13 cellular contexts compared by ENCODE assay signal in genomic region chr3:128813003-128813564, GRCh38.
DNase-seq lines count a peak whose midpoint lies in the region; ATAC-seq, FAIRE-seq and TF ChIP-seq lines count a peak whose summit lies in the region.
"Had no signal": no experiment of that assay in that cellular context is flagged by ENCODE, and none has a peak within 500 bp of the region (broad histone marks: within the 10 kb centered on the region; RNA-seq: fewer than 3 reads in every experiment).

No MANE protein-coding gene starts in this region.

- no peaks in the 10 kb centered on the region for H3K4me1 ChIP-seq in right lobe of liver
- H3K4me1 ChIP-seq in HepG2 (ENCODE audit: insufficient read depth, low read length): no peaks in the 10 kb centered on the region
- H3K4me1 ChIP-seq in trophoblast cell (ENCODE audit: control insufficient read depth in 1 of 2, insufficient read depth in 2 of 2, low read length in 2 of 2): no peaks in the 10 kb centered on the region
- H3K4me1 ChIP-seq: BE2C had no signal

- no peak overlapping the region for H2BK5ac ChIP-seq in trophoblast cell (ENCODE audit: low read depth, low read length, poor library complexity)

- peak; percentile 45 to 65 (median 51) for ATAC-seq in right lobe of liver
- ATAC-seq in HepG2: no peak
- no peak for ATAC-seq in GM21367 (IDR thresholded peaks at IDR 0.05; ENCODE audit: unreplicated experiment)
- ATAC-seq: Panc1 had no signal

- POLR2A ChIA-PET in HepG2 (lab: Yijun Ruan, JAX): no interaction called here

- CTCF ChIA-PET in HepG2 (lab: Yijun Ruan, JAX; ENCODE audit: low intra/inter-chr PET ratio, low total read pairs): no interaction called here

- FAIRE-seq in HepG2 (lab: Jason Lieb, UNC): no peak
- FAIRE-seq: frontal cortex had no signal

- in situ Hi-C loops in HepG2 (cut with HindIII; ENCODE audit: extremely low pct_ligation_motif_present, low pct_unique_long_range_greater_than_20kb): no loop called here

- DNase-seq in right lobe of liver (no peak), HepG2 (ENCODE audit: low spot score) (no peak), trophoblast cell (no peak), mesenteric fat pad (ENCODE audit: low spot score) (no peak), foreskin fibroblast (no peak)
- DNase-seq: activated naive CD8-positive, alpha-beta T cell treated with anti-CD3 and anti-CD28 coated beads, Interleukin-2, amount 10 ng/mL, durations not matched to agents 7 days and 5 days; BE2C; NCI-H1048; NCI-H748 treated with DMSO at 0.1 percent for 48 hours had no signal

- no peak overlapping the region for H4K12ac ChIP-seq in trophoblast cell (ENCODE audit: low read depth, low read length)

- H2BK12ac ChIP-seq in trophoblast cell (ENCODE audit: low read length): no peak overlapping the region

- H3K18ac ChIP-seq in trophoblast cell (ENCODE audit: low read length): no peak overlapping the region

- H3K4me2 ChIP-seq in HepG2 (ENCODE audit: low read depth, low read length): no peak overlapping the region
- H3K4me2 ChIP-seq in trophoblast cell (ENCODE audit: low read length): no peak overlapping the region

- no peaks in the 10 kb centered on the region for H3K79me1 ChIP-seq in trophoblast cell (ENCODE audit: low read length)

- TF ChIP-seq POLR2A in right lobe of liver (IDR thresholded peaks at IDR 0.05) (no peak), HepG2 (IDR thresholded peaks at IDR 0.05; ENCODE audit: insufficient read depth in 1 of 2, low read depth in 2 of 2, low read length in 2 of 2) (no peak)

- TF ChIP-seq EP300 in HepG2 (IDR thresholded peaks at IDR 0.05; ENCODE audit: low read depth in 2 of 2, low read length in 2 of 2) (no peak), HepG2 (CRISPR knock-in tag; IDR thresholded peaks at IDR 0.05; ENCODE audit: borderline replicate concordance) (no peak)

- no peak overlapping the region for H2AK5ac ChIP-seq in trophoblast cell (ENCODE audit: low read length)

- H3K79me2 ChIP-seq in HepG2 (ENCODE audit: insufficient read depth, low read length) (no peaks in the 10 kb centered on the region), trophoblast cell (ENCODE audit: control insufficient read depth, insufficient read depth, low read length, poor library complexity) (no peaks in the 10 kb centered on the region)

- TF ChIP-seq RAD21 in HepG2 (CRISPR knock-in tag; IDR thresholded peaks at IDR 0.05): no peak

- no peak overlapping the region for H2BK120ac ChIP-seq in trophoblast cell (ENCODE audit: insufficient read depth, low read length, poor library complexity)

- H3K9me3 Mint-ChIP-seq in dendritic cell treated with granulocyte-macrophage colony-stimulating factor and Interleukin-4, amounts not matched to agents 40 ng/mL and 50 ng/mL, for 4 days: peaks cover under 1% of the 10 kb centered on the region
- H3K9me3 Mint-ChIP-seq: activated naive CD8-positive, alpha-beta T cell treated with anti-CD3 and anti-CD28 coated beads, Interleukin-2, amount 10 ng/mL, durations not matched to agents 7 days and 5 days had no signal

- WGBS in right lobe of liver (ENCODE audit: insufficient coverage, low coverage, low lambda C conversion rate, missing lambda C conversion rate): 55% methylated on average over 5 of the region's 8 CpGs
- 96% methylated on average over 8 of the region's 8 CpGs for WGBS in HepG2 (ENCODE audit: low lambda C conversion rate)
- no CpG with 5 or more reads among the region's 8 CpGs for WGBS in trophoblast cell (ENCODE audit: extremely low coverage, insufficient coverage, insufficient read length)

- H4K8ac ChIP-seq in trophoblast cell (ENCODE audit: low read depth, low read length): no peak overlapping the region

- H3K4me3 ChIP-seq in right lobe of liver (no peak overlapping the region), HepG2 (replicated peaks in 1 of 3; ENCODE audit: insufficient read depth in 1 of 3, low read depth in 2 of 3, low read length in 3 of 3) (no peak overlapping the region), trophoblast cell (ENCODE audit: low read depth, low read length) (no peak overlapping the region), foreskin fibroblast (ENCODE audit: low read depth in 1 of 2, low read length in 2 of 2) (no peak overlapping the region)

- peak overlapping the region; percentile 0 for H3K4me3 Mint-ChIP-seq in dendritic cell treated with granulocyte-macrophage colony-stimulating factor and Interleukin-4, amounts not matched to agents 40 ng/mL and 50 ng/mL, for 4 days
- H3K4me3 Mint-ChIP-seq: activated naive CD8-positive, alpha-beta T cell treated with anti-CD3 and anti-CD28 coated beads, Interleukin-2, amount 10 ng/mL, durations not matched to agents 7 days and 5 days had no signal

- peak overlapping the region in 1 of 3 donors; percentile 6 for H3K27ac ChIP-seq in right lobe of liver
- H3K27ac ChIP-seq in HepG2 (ENCODE audit: extremely low read length, insufficient read depth, low read length): no peak overlapping the region
- H3K27ac ChIP-seq in trophoblast cell (ENCODE audit: low read depth, low read length): no peak overlapping the region

- H3K14ac ChIP-seq in trophoblast cell (ENCODE audit: low read length): no peak overlapping the region

- H4K20me1 ChIP-seq in HepG2 (ENCODE audit: insufficient read depth, low read length): peaks cover 2% of the 10 kb centered on the region; the same call in 1 of the 2 replicates

- intact Hi-C loops in right lobe of liver (cut with DNase I): no loop called here
- intact Hi-C loops in HepG2 (cut with micrococcal nuclease; ENCODE audit: unreplicated experiment): no loop called here
- intact Hi-C loops in dendritic cell treated with granulocyte-macrophage colony-stimulating factor and Interleukin-4, amounts not matched to agents 40 ng/mL and 50 ng/mL, for 4 days (cut with micrococcal nuclease): no loop called here

- peaks cover 0 to 49% (median 15%) of the 10 kb centered on the region in 4 donors for H3K36me3 ChIP-seq in right lobe of liver
- H3K36me3 ChIP-seq in HepG2 (replicated peaks in 1 of 2; ENCODE audit: control insufficient read depth in 1 of 2, insufficient read depth in 2 of 2, low read length in 2 of 2): peaks cover 28 to 62% of the 10 kb centered on the region in 2 experiments
- peaks cover 31 to 52% of the 10 kb centered on the region in 2 experiments for H3K36me3 ChIP-seq in trophoblast cell (ENCODE audit: control insufficient read depth in 1 of 2, insufficient read depth in 2 of 2, low read length in 2 of 2)

- H4K91ac ChIP-seq in trophoblast cell (ENCODE audit: low read depth, low read length): no peak overlapping the region

- no peaks in the 10 kb centered on the region for H3K27me3 Mint-ChIP-seq in dendritic cell treated with granulocyte-macrophage colony-stimulating factor and Interleukin-4, amounts not matched to agents 40 ng/mL and 50 ng/mL, for 4 days
- H3K27me3 Mint-ChIP-seq: activated naive CD8-positive, alpha-beta T cell treated with anti-CD3 and anti-CD28 coated beads, Interleukin-2, amount 10 ng/mL, durations not matched to agents 7 days and 5 days had no signal

- H3K9ac ChIP-seq in HepG2 (ENCODE audit: insufficient read depth, low read depth, low read length): no peak overlapping the region
- no peak overlapping the region for H3K9ac ChIP-seq in trophoblast cell (ENCODE audit: low read length)

- no peak overlapping the region for H2AFZ ChIP-seq in HepG2 (ENCODE audit: low read length)
- no peak overlapping the region for H2AFZ ChIP-seq in trophoblast cell (ENCODE audit: insufficient read depth, low read length, poor library complexity)

- H3K9me3 ChIP-seq in right lobe of liver: no peaks in the 10 kb centered on the region
- H3K9me3 ChIP-seq in HepG2 (ENCODE audit: low read length): no peaks in the 10 kb centered on the region
- H3K9me3 ChIP-seq in trophoblast cell (ENCODE audit: insufficient read depth, low read depth, low read length): no peaks in the 10 kb centered on the region
- H3K9me3 ChIP-seq: BE2C had no signal

- H3K23ac ChIP-seq in trophoblast cell (ENCODE audit: low read length): peak overlapping the region; percentile 13

- H3K4me1 Mint-ChIP-seq in dendritic cell treated with granulocyte-macrophage colony-stimulating factor and Interleukin-4, amounts not matched to agents 40 ng/mL and 50 ng/mL, for 4 days (ENCODE audit: low read depth): peaks cover 84% of the 10 kb centered on the region

- peaks cover 100% of the 10 kb centered on the region for H3K36me3 Mint-ChIP-seq in dendritic cell treated with granulocyte-macrophage colony-stimulating factor and Interleukin-4, amounts not matched to agents 40 ng/mL and 50 ng/mL, for 4 days (ENCODE audit: low read depth)

- no peaks in the 10 kb centered on the region for H3K27me3 ChIP-seq in right lobe of liver
- H3K27me3 ChIP-seq in HepG2 (ENCODE audit: control insufficient read depth in 1 of 2, insufficient read depth in 2 of 2, low read length in 2 of 2): no peaks in the 10 kb centered on the region
- H3K27me3 ChIP-seq in trophoblast cell (ENCODE audit: insufficient read depth, low read length): no peaks in the 10 kb centered on the region
- H3K27me3 ChIP-seq: BE2C had no signal

- no peak overlapping the region for H3K4ac ChIP-seq in trophoblast cell (ENCODE audit: low read depth, low read length)

- peak overlapping the region; percentile 71 for H3K27ac Mint-ChIP-seq in dendritic cell treated with granulocyte-macrophage colony-stimulating factor and Interleukin-4, amounts not matched to agents 40 ng/mL and 50 ng/mL, for 4 days
- H3K27ac Mint-ChIP-seq: activated naive CD8-positive, alpha-beta T cell treated with anti-CD3 and anti-CD28 coated beads, Interleukin-2, amount 10 ng/mL, durations not matched to agents 7 days and 5 days had no signal

- TF ChIP-seq CTCF in right lobe of liver (IDR thresholded peaks at IDR 0.05) (no peak), HepG2 (CRISPR knock-in tag; IDR thresholded peaks at IDR 0.05) (no peak), foreskin fibroblast (IDR thresholded peaks at IDR 0.05; ENCODE audit: low read depth, low read length) (no peak)

- no TSS peak for BruUV-seq in HepG2 (replicated peaks; lab: Mats Ljungman, UMichigan)

TF ChIP-seq in HepG2, 621 proteins besides CTCF, POLR2A, EP300 and RAD21:
- TF ChIP-seq PHF5A (CRISPR knock-in tag; IDR thresholded peaks at IDR 0.05; ENCODE audit: low read depth, unreplicated experiment) (no peak), SNAI1 (CRISPR knock-in tag; IDR thresholded peaks at IDR 0.05; ENCODE audit: borderline replicate concordance) (no peak), EED (CRISPR knock-in tag; IDR thresholded peaks at IDR 0.05) (no peak)
- TF ChIP-seq, protein P1, sequence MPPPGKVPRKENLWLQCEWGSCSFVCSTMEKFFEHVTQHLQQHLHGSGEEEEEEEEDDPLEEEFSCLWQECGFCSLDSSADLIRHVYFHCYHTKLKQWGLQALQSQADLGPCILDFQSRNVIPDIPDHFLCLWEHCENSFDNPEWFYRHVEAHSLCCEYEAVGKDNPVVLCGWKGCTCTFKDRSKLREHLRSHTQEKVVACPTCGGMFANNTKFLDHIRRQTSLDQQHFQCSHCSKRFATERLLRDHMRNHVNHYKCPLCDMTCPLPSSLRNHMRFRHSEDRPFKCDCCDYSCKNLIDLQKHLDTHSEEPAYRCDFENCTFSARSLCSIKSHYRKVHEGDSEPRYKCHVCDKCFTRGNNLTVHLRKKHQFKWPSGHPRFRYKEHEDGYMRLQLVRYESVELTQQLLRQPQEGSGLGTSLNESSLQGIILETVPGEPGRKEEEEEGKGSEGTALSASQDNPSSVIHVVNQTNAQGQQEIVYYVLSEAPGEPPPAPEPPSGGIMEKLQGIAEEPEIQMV (CRISPR knock-in tag; IDR thresholded peaks at IDR 0.05; ENCODE audit: low read depth): no peak

Comparison
In these comparisons a context has a peak if more than half of its experiments do, and no peak if none do; other contexts are left out.
1. ATAC-seq: peak in right lobe of liver (4 of 4); none in HepG2 (single experiment) and GM21367 (single experiment).